In the genomic region with DNA sequence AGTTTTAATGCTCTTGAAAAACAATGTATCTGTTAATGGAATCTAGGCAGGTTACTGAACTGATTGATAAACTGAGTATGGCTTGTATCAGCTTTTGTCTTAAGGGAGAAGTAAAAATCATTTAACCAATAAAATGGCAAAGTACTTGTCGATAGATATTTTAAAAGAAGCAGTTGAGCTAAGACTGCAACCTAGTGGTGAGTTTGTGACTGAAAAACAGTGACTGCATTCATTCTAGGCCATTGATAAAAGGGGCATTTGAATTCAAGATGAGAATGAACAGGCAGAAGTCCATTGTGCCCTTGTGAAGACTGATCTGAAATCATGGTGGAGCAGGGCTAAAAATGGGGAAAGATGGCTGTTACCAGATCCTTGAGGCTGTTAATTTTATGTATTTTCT, we compare ENCODE assay signal across 8 cellular contexts. TPM values are rescaled to one million over a fixed set of nuclear protein-coding genes. Genes with fewer than 3 reads are reported as not detected.
DNase-seq lines count a peak whose midpoint lies in the region; ATAC-seq, FAIRE-seq and TF ChIP-seq lines count a peak whose summit lies in the region.

No MANE protein-coding gene starts in this region.

- no peak overlapping the region for H3K9ac ChIP-seq in astrocyte (ENCODE audit: low read length)
- peak overlapping the region; percentile 7 for H3K9ac ChIP-seq in mesenchymal stem cell (ENCODE audit: low read length)

- H3K4ac ChIP-seq in mesenchymal stem cell (ENCODE audit: low read depth in 1 of 2, low read length in 2 of 2), result no peak overlapping the region

- no peak for FAIRE-seq in astrocyte (lab: Jason Lieb, UNC)

- H4K20me1 ChIP-seq in astrocyte (ENCODE audit: insufficient read depth, low read length), result no peaks in the 10 kb centered on the region

- no peak overlapping the region for H3K18ac ChIP-seq in mesenchymal stem cell (ENCODE audit: low read depth in 1 of 2, low read length in 2 of 2)

- 63% methylated on average over 1 of the region's 1 CpG for WGBS in mesenchymal stem cell

- H3K27ac Mint-ChIP-seq in natural killer cell, result peak overlapping the region; percentile 21 to 24
- no peak overlapping the region for H3K27ac Mint-ChIP-seq in natural killer cell treated with Interleukin-12 subunit alpha and Interleukin-12 subunit beta and Interleukin-15 and Interleukin-18, amount 100 ng/mL, for 72 hours
- H3K27ac Mint-ChIP-seq in astrocyte (ENCODE audit: unreplicated experiment), result no peak overlapping the region
- H3K27ac Mint-ChIP-seq in T-cell, result no peak overlapping the region

- H3K36me3 ChIP-seq in astrocyte (ENCODE audit: insufficient read depth, low read length) (no peaks in the 10 kb centered on the region), mesenchymal stem cell (ENCODE audit: control insufficient read depth in 1 of 2, insufficient read depth in 2 of 2, low read depth in 1 of 2, low read length in 2 of 2) (no peaks in the 10 kb centered on the region)

- no peak overlapping the region for H3K4me3 Mint-ChIP-seq in natural killer cell
- H3K4me3 Mint-ChIP-seq in natural killer cell treated with Interleukin-12 subunit alpha and Interleukin-12 subunit beta and Interleukin-15 and Interleukin-18, amount 100 ng/mL, for 72 hours, result no peak overlapping the region
- H3K4me3 Mint-ChIP-seq in astrocyte (ENCODE audit: unreplicated experiment), result no peak overlapping the region
- H3K4me3 Mint-ChIP-seq in T-cell, result no peak overlapping the region

- H3K23ac ChIP-seq in mesenchymal stem cell (ENCODE audit: low read length in 2 of 2), result no peak overlapping the region

- H2BK12ac ChIP-seq in mesenchymal stem cell (ENCODE audit: low read length in 2 of 2), result no peak overlapping the region

- no peaks in the 10 kb centered on the region for H3K9me3 ChIP-seq in astrocyte (ENCODE audit: insufficient read depth, low read depth, low read length)
- no peaks in the 10 kb centered on the region for H3K9me3 ChIP-seq in mesenchymal stem cell (ENCODE audit: control insufficient read depth, low read length)

- H2AFZ ChIP-seq in astrocyte (ENCODE audit: low read depth, low read length) (no peak overlapping the region), mesenchymal stem cell (ENCODE audit: low read depth, low read length) (no peak overlapping the region)

- H3K4me3 ChIP-seq in astrocyte (ENCODE audit: insufficient read depth, low read depth, low read length) (no peak overlapping the region), mesenchymal stem cell (ENCODE audit: insufficient read depth in 1 of 2, low read depth in 1 of 2, low read length in 2 of 2) (no peak overlapping the region)

- H3K27ac ChIP-seq in astrocyte (ENCODE audit: low read depth, low read length) (no peak overlapping the region), mesenchymal stem cell (ENCODE audit: low read length, poor library complexity, severe bottlenecking) (no peak overlapping the region)

- TF ChIP-seq CTCF in natural killer cell (IDR thresholded peaks at IDR 0.05) (no peak), astrocyte (IDR thresholded peaks at IDR 0.05; ENCODE audit: insufficient read depth, low read depth, low read length) (peak; percentile 42)

- H3K9me3 Mint-ChIP-seq in natural killer cell (no peaks in the 10 kb centered on the region), astrocyte (ENCODE audit: unreplicated experiment) (no peaks in the 10 kb centered on the region), T-cell (no peaks in the 10 kb centered on the region)
- no peaks in the 10 kb centered on the region for H3K9me3 Mint-ChIP-seq in natural killer cell treated with Interleukin-12 subunit alpha and Interleukin-12 subunit beta and Interleukin-15 and Interleukin-18, amount 100 ng/mL, for 72 hours

- H2BK15ac ChIP-seq in mesenchymal stem cell (ENCODE audit: low read depth, poor library complexity, severe bottlenecking), result no peak overlapping the region

- no peak overlapping the region for H3K14ac ChIP-seq in mesenchymal stem cell (ENCODE audit: low read length in 2 of 2)

- peaks cover 6% of the 10 kb centered on the region for H3K4me1 ChIP-seq in astrocyte (ENCODE audit: insufficient read depth, low read length)
- H3K4me1 ChIP-seq in mesenchymal stem cell (ENCODE audit: control insufficient read depth, insufficient read depth, low read depth, low read length), result no peaks in the 10 kb centered on the region

- no peak overlapping the region for H4K8ac ChIP-seq in mesenchymal stem cell (ENCODE audit: low read length)

- no peak overlapping the region for H4K91ac ChIP-seq in mesenchymal stem cell (ENCODE audit: low read length)

- peaks cover 12 to 13% of the 10 kb centered on the region in 2 donors for H3K4me1 Mint-ChIP-seq in natural killer cell
- peaks cover 0 to 9% of the 10 kb centered on the region in 2 donors for H3K4me1 Mint-ChIP-seq in natural killer cell treated with Interleukin-12 subunit alpha and Interleukin-12 subunit beta and Interleukin-15 and Interleukin-18, amount 100 ng/mL, for 72 hours (ENCODE audit: low read depth in 2 of 2)
- H3K4me1 Mint-ChIP-seq in astrocyte (ENCODE audit: low read depth, unreplicated experiment), result peaks cover 4% of the 10 kb centered on the region
- peaks cover 16 to 17% (median 16%) of the 10 kb centered on the region in 3 donors for H3K4me1 Mint-ChIP-seq in T-cell

- no peaks in the 10 kb centered on the region for H3K27me3 ChIP-seq in astrocyte (ENCODE audit: insufficient read depth, low read length)
- H3K27me3 ChIP-seq in mesenchymal stem cell (ENCODE audit: control insufficient read depth in 1 of 2, insufficient read depth in 1 of 2, low read length in 2 of 2), result no peaks in the 10 kb centered on the region

- H2BK120ac ChIP-seq in mesenchymal stem cell (ENCODE audit: low read depth, low read length), result no peak overlapping the region

- peaks cover 0 to 5% of the 10 kb centered on the region in 2 donors for H3K27me3 Mint-ChIP-seq in natural killer cell (ENCODE audit: low read depth in 2 of 2)
- no peaks in the 10 kb centered on the region for H3K27me3 Mint-ChIP-seq in natural killer cell treated with Interleukin-12 subunit alpha and Interleukin-12 subunit beta and Interleukin-15 and Interleukin-18, amount 100 ng/mL, for 72 hours
- H3K27me3 Mint-ChIP-seq in astrocyte (ENCODE audit: low read depth, unreplicated experiment), result no peaks in the 10 kb centered on the region
- H3K27me3 Mint-ChIP-seq in T-cell, result no peaks in the 10 kb centered on the region

- intact Hi-C loops in natural killer cell (cut with micrococcal nuclease), result no loop called here

- CTCF ChIA-PET in T-cell (lab: Charles Lee), result interaction anchor here (0.7 to 0.9 kb wide), 2 partner anchors 16 to 71 kb away, joined by 3 read pairs; no protein-coding TSS in a partner anchor

- H3K36me3 Mint-ChIP-seq in natural killer cell (no peaks in the 10 kb centered on the region), astrocyte (ENCODE audit: low read depth, unreplicated experiment) (no peaks in the 10 kb centered on the region), T-cell (no peaks in the 10 kb centered on the region)
- no peaks in the 10 kb centered on the region for H3K36me3 Mint-ChIP-seq in natural killer cell treated with Interleukin-12 subunit alpha and Interleukin-12 subunit beta and Interleukin-15 and Interleukin-18, amount 100 ng/mL, for 72 hours

- H3K4me2 ChIP-seq in astrocyte (ENCODE audit: low read length) (no peak overlapping the region), mesenchymal stem cell (ENCODE audit: low read length, poor library complexity, severe bottlenecking) (no peak overlapping the region)

- no peak for ATAC-seq in natural killer cell
- ATAC-seq in natural killer cell treated with Interleukin-12 subunit alpha and Interleukin-12 subunit beta and Interleukin-15 and Interleukin-18, amount 100 ng/mL, for 72 hours, result no peak
- ATAC-seq in T-cell (replicated peaks in 1 of 4), result no peak
- no peak for ATAC-seq in HG03139 (IDR thresholded peaks at IDR 0.05; ENCODE audit: unreplicated experiment)

- H2BK5ac ChIP-seq in mesenchymal stem cell (ENCODE audit: low read depth, low read length, poor library complexity, severe bottlenecking), result no peak overlapping the region

- POLR2A ChIA-PET in T-cell (lab: Charles Lee), result no interaction called here

- H3K79me1 ChIP-seq in mesenchymal stem cell (replicated peaks; ENCODE audit: low read length, poor library complexity, severe bottlenecking), result no peaks in the 10 kb centered on the region

- DNase-seq in natural killer cell (no peak), HT-29 (ENCODE audit: low spot score) (peak; percentile 33), astrocyte (ENCODE audit: low read depth) (no peak), mesenchymal stem cell (peak; percentile 29), T-cell (no peak)
- no peak for DNase-seq in natural killer cell treated with Interleukin-12 subunit alpha and Interleukin-12 subunit beta and Interleukin-15 and Interleukin-18, amount 100 ng/mL, for 72 hours (ENCODE audit: low spot score)
- DNase-seq in activated CD4-positive, alpha-beta T cell treated with anti-CD3 and anti-CD28 coated beads for 4 hours, result no peak

- no peak overlapping the region for H2AK5ac ChIP-seq in mesenchymal stem cell (ENCODE audit: low read length, severe bottlenecking)

- no peaks in the 10 kb centered on the region for H3K79me2 ChIP-seq in astrocyte (ENCODE audit: insufficient read depth, low read length)

RNA-seq across cellular contexts. Expression of a gene that starts 59.4 kb away (rescaled TPM):
- total RNA-seq in natural killer cell (not detected), astrocyte (not detected in 2 replicates), T-cell (not detected)
- total RNA-seq in natural killer cell treated with Interleukin-12 subunit alpha and Interleukin-12 subunit beta and Interleukin-15 and Interleukin-18, amount 100 ng/mL, for 72 hours, result not detected
- total RNA-seq in HT-29 (2014; rRNA removed; shearing (Covaris generic)), result not detected in 2 replicates
- 0.03 TPM for polyA plus RNA-seq in mesenchymal stem cell (2013, experiment 1 of 2)
- 0.03 TPM for polyA plus RNA-seq in mesenchymal stem cell (2013, experiment 2 of 2)

Comparison
In these comparisons a context has a peak if more than half of its experiments do, and no peak if none do; other contexts are left out.
1. H3K27ac Mint-ChIP-seq: peak in natural killer cell (2 of 2); none in natural killer cell treated with Interleukin-12 subunit alpha and Interleukin-12 subunit beta and Interleukin-15 and Interleukin-18, amount 100 ng/mL, for 72 hours (0 of 2), astrocyte (single experiment) and T-cell (0 of 2).
2. DNase-seq: peak in HT-29 (single experiment) and mesenchymal stem cell (single experiment); none in natural killer cell (single experiment), natural killer cell treated with Interleukin-12 subunit alpha and Interleukin-12 subunit beta and Interleukin-15 and Interleukin-18, amount 100 ng/mL, for 72 hours (single experiment), astrocyte (single experiment), T-cell (0 of 34) and activated CD4-positive, alpha-beta T cell treated with anti-CD3 and anti-CD28 coated beads for 4 hours (0 of 2).